ENCODE assay signal across 8 cellular contexts in genomic region chr12:64082866-64083268, GRCh38.
DNase-seq lines count a peak whose midpoint lies in the region; ATAC-seq and TF ChIP-seq lines count a peak whose summit lies in the region.
"Had no signal": no experiment of that assay in that cellular context is flagged by ENCODE, and none has a peak within 500 bp of the region (broad histone marks: within the 10 kb centered on the region; RNA-seq: fewer than 3 reads in every experiment).

No MANE protein-coding gene starts in this region.

- POLR2A ChIA-PET in GM10248 (lab: Yijun Ruan, JAX) = no interaction called here

- H3K27ac ChIP-seq in adrenal gland (peak overlapping the region; percentile 76 to 88 (median 79)), left lung (peak overlapping the region; percentile 45 to 79), thyroid gland (peak overlapping the region; percentile 87 to 91 (median 88))

- H3K36me3 ChIP-seq in adrenal gland (replicated peaks in 1 of 2) (peaks cover 0 to 8% of the 10 kb centered on the region in 2 donors), left lung (no peaks in the 10 kb centered on the region), thyroid gland (no peaks in the 10 kb centered on the region)

- TF ChIP-seq POLR2A in adrenal gland (IDR thresholded peaks at IDR 0.05) (no peak), thyroid gland (IDR thresholded peaks at IDR 0.05) (peak in 1 of 2 donors; percentile 0)

- CTCF ChIA-PET in GM10248 (lab: Yijun Ruan, JAX) = interaction anchor here (1.3 kb wide), 1 partner anchor 32 kb away, joined by 3 read pairs; no protein-coding TSS in a partner anchor

- intact Hi-C loops in adrenal gland (cut with DNase I) (loop anchor here in 1 of 2 donors (10.0 kb wide), 1 partner anchor 172 kb away; no protein-coding TSS in a partner anchor), left lung (cut with DNase I) (no loop called here), thyroid gland (cut with DNase I) (loop anchor here (10.0 kb wide), 1 partner anchor 238 kb away; the partner anchor contains the start of gene SRGAP1)

- no peak overlapping the region for H3K4me3 ChIP-seq in adrenal gland
- H3K4me3 ChIP-seq in left lung = no peak overlapping the region
- H3K4me3 ChIP-seq in thyroid gland (replicated peaks in 1 of 3) = no peak overlapping the region
- H3K4me3 ChIP-seq: GM23338 had no signal

- 29 to 71% (median 57%) methylated on average over 1 of the region's 1 CpG for WGBS in adrenal gland, 4 donors
- WGBS in thyroid gland, 2 donors = 38 to 86% methylated on average over 1 of the region's 1 CpG

- peak; percentile 18 to 50 for DNase-seq in NCI-H2081 (lab: John Stamatoyannopoulos, UW)
- peak in 6 of 7 donors; percentile 35 to 70 (median 58) for DNase-seq in adrenal gland
- no peak for DNase-seq in left lung
- no peak for DNase-seq in thyroid gland
- no peak for DNase-seq in COLO668 (lab: John Stamatoyannopoulos, UW; ENCODE audit: unreplicated experiment)
- DNase-seq in GM10248 (ENCODE audit: extremely low spot score) = no peak

- TF ChIP-seq CTCF in adrenal gland (IDR thresholded peaks at IDR 0.05) = no peak
- TF ChIP-seq CTCF in left lung (IDR thresholded peaks at IDR 0.05) = no peak
- TF ChIP-seq CTCF in thyroid gland (IDR thresholded peaks at IDR 0.05) = no peak
- no peak for TF ChIP-seq CTCF in GM10248 (IDR thresholded peaks at IDR 0.05; ENCODE audit: control extremely low read depth, extremely low read depth, low read depth, missing control alignments)

- peaks cover 36 to 59% of the 10 kb centered on the region in 2 donors for H3K4me1 ChIP-seq in adrenal gland (replicated peaks in 1 of 2)
- peaks cover 0 to 19% of the 10 kb centered on the region in 2 donors for H3K4me1 ChIP-seq in left lung
- peaks cover 42 to 46% of the 10 kb centered on the region in 2 donors for H3K4me1 ChIP-seq in thyroid gland

- H3K27me3 ChIP-seq in adrenal gland (no peaks in the 10 kb centered on the region), left lung (no peaks in the 10 kb centered on the region), thyroid gland (no peaks in the 10 kb centered on the region)

- H3K9me3 ChIP-seq in adrenal gland (replicated peaks in 1 of 3) (no peaks in the 10 kb centered on the region), left lung (no peaks in the 10 kb centered on the region), thyroid gland (no peaks in the 10 kb centered on the region)

- peak; percentile 16 for ATAC-seq in left lung
- ATAC-seq in HG03432 (IDR thresholded peaks at IDR 0.05; ENCODE audit: unreplicated experiment) = no peak
- ATAC-seq: GM23338 had no signal

Comparison
In these comparisons a context has a peak if more than half of its experiments do, and no peak if none do; other contexts are left out.
1. DNase-seq: peak in NCI-H2081 (2 of 2) and adrenal gland (6 of 7); none in left lung (0 of 2), thyroid gland (0 of 2), COLO668 (single experiment) and GM10248 (single experiment).
2. Peak in every context shown above with its lines, with median percentiles within 50 percentile points of each other: H3K27ac ChIP-seq.